In genomic region chr9:112012026-112012902, GRCh38 we compare ENCODE assay signal across 8 cellular contexts.
DNase-seq lines count a peak whose midpoint lies in the region; ATAC-seq and TF ChIP-seq lines count a peak whose summit lies in the region.

No MANE protein-coding gene starts in this region.

- no peaks in the 10 kb centered on the region for H3K27me3 ChIP-seq in uterus

- no peak overlapping the region for H3K4me3 ChIP-seq in uterus

- H3K4me1 ChIP-seq in uterus = peaks cover 5 to 12% of the 10 kb centered on the region in 2 donors

- TF ChIP-seq POLR2A in uterus (IDR thresholded peaks at IDR 0.05) = no peak

- TF ChIP-seq CTCF in uterus (IDR thresholded peaks at IDR 0.05) = no peak

- DNase-seq in AG20443 (ENCODE audit: low spot score) = peak; percentile 88
- DNase-seq in OCI-M1 (lab: John Stamatoyannopoulos, UW) = peak; percentile 75
- DNase-seq in dedifferentiated amniotic fluid mesenchymal stem cell (ENCODE audit: extremely low spot score) = peak; percentile 85
- peak; percentile 35 for DNase-seq in midbrain (lab: John Stamatoyannopoulos, UW)
- DNase-seq in uterus = peak; percentile 67 to 87
- no peak for DNase-seq in stimulated activated naive CD4-positive, alpha-beta T cell (lab: John Stamatoyannopoulos, UW)

- ATAC-seq in GM18861 (IDR thresholded peaks at IDR 0.05; ENCODE audit: unreplicated experiment) = peak; percentile 58
- peak; percentile 77 for ATAC-seq in HG03045 (IDR thresholded peaks at IDR 0.05; ENCODE audit: unreplicated experiment)

- H3K27ac ChIP-seq in uterus = peak overlapping the region; percentile 70 to 84

- no peaks in the 10 kb centered on the region for H3K36me3 ChIP-seq in uterus

- intact Hi-C loops in uterus (cut with DNase I; ENCODE audit: low total_unique reads) = no loop called here

- no peaks in the 10 kb centered on the region for H3K9me3 ChIP-seq in uterus

Comparison
In these comparisons a context has a peak if more than half of its experiments do, and no peak if none do; other contexts are left out.
1. DNase-seq: peak in AG20443 (single experiment), OCI-M1 (single experiment), dedifferentiated amniotic fluid mesenchymal stem cell (single experiment), midbrain (single experiment) and uterus (2 of 2); none in stimulated activated naive CD4-positive, alpha-beta T cell (0 of 6).